23 cellular contexts compared by ENCODE assay signal in genomic region chr6:10235339-10235738, GRCh38.
"Had no signal": no experiment of that assay in that cellular context is flagged by ENCODE, and none has a peak within 500 bp of the region (broad histone marks: within the 10 kb centered on the region; RNA-seq: fewer than 3 reads in every experiment).

No MANE protein-coding gene starts in this region.

- H3K9ac ChIP-seq: neural progenitor cell, parathyroid adenoma had no signal

- H2AFZ ChIP-seq: parathyroid adenoma had no signal

- H3K27ac ChIP-seq: colonic mucosa, gastrocnemius medialis, heart left ventricle, neural progenitor cell, parathyroid adenoma, right lobe of liver, stomach, thyroid gland, vagina had no signal

- H3K4me3 ChIP-seq: colonic mucosa, gastrocnemius medialis, heart left ventricle, lung, neural progenitor cell, right lobe of liver, stomach, thyroid gland, vagina had no signal

- H3K36me3 ChIP-seq: colonic mucosa, gastrocnemius medialis, heart left ventricle, neural progenitor cell, right lobe of liver, stomach, thyroid gland, vagina had no signal

- H3K9me3 ChIP-seq: colonic mucosa, gastrocnemius medialis, right lobe of liver, stomach, thyroid gland, vagina had no signal

- ATAC-seq: esophagus mucosa; gastrocnemius medialis; heart left ventricle; left lobe of liver; naive thymus-derived CD4-positive, alpha-beta T cell; right lobe of liver; stimulated activated effector memory CD8-positive, alpha-beta T cell treated with anti-CD3 and anti-CD28 coated beads, Interleukin-12 subunit alpha, Interleukin-12 subunit beta, amount 100 ng/mL, for 72 hours had no signal

- H3K4me1 ChIP-seq: colonic mucosa, gastrocnemius medialis, heart left ventricle, neural progenitor cell, parathyroid adenoma, right lobe of liver, stomach, thyroid gland, vagina had no signal

- H3K27me3 ChIP-seq: colonic mucosa, gastrocnemius medialis, heart left ventricle, neural progenitor cell, right lobe of liver, stomach, thyroid gland, vagina had no signal

- H3K4me2 ChIP-seq: neural progenitor cell had no signal

- H3K79me2 ChIP-seq: parathyroid adenoma had no signal

- DNase-seq: colonic mucosa; effector CD8-positive, alpha-beta T cell; endodermal cell; foreskin fibroblast; gastrocnemius medialis; heart left ventricle; hippocampal formation; immature natural killer cell; kidney; naive thymus-derived CD4-positive, alpha-beta T cell; right lobe of liver; stimulated activated CD4-positive, alpha-beta T cell treated with anti-CD3 and anti-CD28 coated beads, Interleukin-2, amount 100 ng/mL, for 24 hours; stimulated activated CD4-positive, alpha-beta T cell treated with anti-CD3 and anti-CD28 coated beads, Interleukin-4, amount 100 ng/mL, for 24 hours; stimulated activated naive CD4-positive, alpha-beta T cell treated with Interleukin-2 at 50 U/mL for 16 hours; stomach; thyroid gland had no signal
